In genomic region chr2:168120310-168120709, GRCh38 we compare ENCODE assay signal across 14 cellular contexts.
"Had no signal": no experiment of that assay in that cellular context is flagged by ENCODE, and none has a peak within 500 bp of the region (broad histone marks: within the 10 kb centered on the region; RNA-seq: fewer than 3 reads in every experiment).

No MANE protein-coding gene starts in this region.

- FAIRE-seq: pancreas had no signal

- H3K36me3 ChIP-seq: lower lobe of right lung, neural progenitor cell had no signal

- DNase-seq: activated CD4-positive, alpha-beta T cell treated with anti-CD3 and anti-CD28 coated beads for 4 hours; activated CD8-positive, alpha-beta memory T cell treated with anti-CD3 and anti-CD28 coated beads, Interleukin-2, amount 50 U/mL, for 48 hours; activated CD8-positive, alpha-beta T cell treated with anti-CD3 and anti-CD28 coated beads for 36 hours; activated naive CD4-positive, alpha-beta T cell treated with Interleukin-2 at 50 U/mL for 16 hours; activated naive CD8-positive, alpha-beta T cell treated with anti-CD3 and anti-CD28 coated beads, Interleukin-2, amount 50 U/mL, for 24 hours; central memory CD4-positive, alpha-beta T cell; effector memory CD4-positive, alpha-beta T cell; erythroblast; lower lobe of right lung; pancreas; stimulated activated CD4-positive, alpha-beta T cell treated with anti-CD3 and anti-CD28 coated beads, Interleukin-2, amount 100 ng/mL, for 48 hours; stimulated activated naive CD4-positive, alpha-beta T cell treated with Interleukin-2 at 50 U/mL for 16 hours; upper lobe of left lung had no signal

- H3K27me3 ChIP-seq: neural progenitor cell, pancreas, upper lobe of left lung had no signal

- ATAC-seq: activated naive CD8-positive, alpha-beta T cell treated with anti-CD3 and anti-CD28 coated beads, Interleukin-2, amount 50 U/mL, for 24 hours had no signal

- H3K4me3 ChIP-seq: lower lobe of right lung, neural progenitor cell, pancreas, upper lobe of left lung had no signal

- H3K27ac ChIP-seq: lower lobe of right lung, neural progenitor cell, pancreas had no signal

- H3K9me3 ChIP-seq: lower lobe of right lung, pancreas, upper lobe of left lung had no signal
